Comparison of ENCODE assay signal across 35 cellular contexts in the genomic region with DNA sequence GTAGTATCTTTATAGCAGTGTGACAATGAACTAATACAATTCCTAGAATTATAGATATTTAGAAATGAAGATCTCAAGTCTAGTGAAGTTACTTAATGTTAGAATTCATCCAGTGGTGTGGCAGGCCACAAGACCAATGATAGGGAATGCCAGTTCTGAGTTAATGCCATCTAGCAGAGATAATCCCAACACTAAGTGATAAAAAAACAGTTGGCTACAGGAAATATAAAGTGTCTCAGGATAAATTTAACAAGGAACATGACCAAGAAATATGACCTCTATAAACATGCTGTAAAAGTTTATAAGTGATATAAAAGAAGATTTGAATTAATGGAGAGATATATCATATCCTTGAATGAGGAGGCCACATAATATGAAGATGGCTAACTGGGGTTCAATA.
"Had no signal": no experiment of that assay in that cellular context is flagged by ENCODE, and none has a peak within 500 bp of the region (broad histone marks: within the 10 kb centered on the region; RNA-seq: fewer than 3 reads in every experiment).

No MANE protein-coding gene starts in this region.

- DNase-seq: Karpas-422, Kasumi-1, MG63, MM.1S, MV-4-11, NCI-H1048, NCI-H1092, NCI-H1092 treated with DMSO at 0.1 percent for 48 hours, NCI-H1105, NCI-H1105 treated with DMSO at 0.1 percent for 48 hours, NCI-H1417, NCI-H1417 treated with DMSO at 0.1 percent for 48 hours, NCI-H1436, NCI-H1436 treated with DMSO at 0.1 percent for 48 hours, NCI-H146, NCI-H1694, NCI-H1694 treated with DMSO at 0.1 percent for 48 hours, NCI-H187, NCI-H187 treated with DMSO at 0.1 percent for 48 hours, NCI-H1930, NCI-H2029, NCI-H2029 treated with DMSO at 0.1 percent for 48 hours, NCI-H2081, NCI-H2081 treated with DMSO at 0.1 percent for 48 hours, NCI-H2107, NCI-H2171, NCI-H2171 treated with DMSO at 0.1 percent for 48 hours, NCI-H2227 treated with DMSO at 0.1 percent for 48 hours, NCI-H226, NCI-H446, NCI-H446 treated with DMSO at 0.1 percent for 48 hours, NCI-H510A, NCI-H510A treated with DMSO at 0.1 percent for 48 hours, NCI-H524, NCI-H524 treated with DMSO at 0.1 percent for 48 hours had no signal

- H3K36me3 ChIP-seq: MG63 had no signal

- H3K27me3 ChIP-seq: MG63 had no signal

- H3K9me3 ChIP-seq: MG63 had no signal

- H3K4me3 ChIP-seq: MG63 had no signal
